8 cellular contexts compared by ENCODE assay signal in the genomic region with DNA sequence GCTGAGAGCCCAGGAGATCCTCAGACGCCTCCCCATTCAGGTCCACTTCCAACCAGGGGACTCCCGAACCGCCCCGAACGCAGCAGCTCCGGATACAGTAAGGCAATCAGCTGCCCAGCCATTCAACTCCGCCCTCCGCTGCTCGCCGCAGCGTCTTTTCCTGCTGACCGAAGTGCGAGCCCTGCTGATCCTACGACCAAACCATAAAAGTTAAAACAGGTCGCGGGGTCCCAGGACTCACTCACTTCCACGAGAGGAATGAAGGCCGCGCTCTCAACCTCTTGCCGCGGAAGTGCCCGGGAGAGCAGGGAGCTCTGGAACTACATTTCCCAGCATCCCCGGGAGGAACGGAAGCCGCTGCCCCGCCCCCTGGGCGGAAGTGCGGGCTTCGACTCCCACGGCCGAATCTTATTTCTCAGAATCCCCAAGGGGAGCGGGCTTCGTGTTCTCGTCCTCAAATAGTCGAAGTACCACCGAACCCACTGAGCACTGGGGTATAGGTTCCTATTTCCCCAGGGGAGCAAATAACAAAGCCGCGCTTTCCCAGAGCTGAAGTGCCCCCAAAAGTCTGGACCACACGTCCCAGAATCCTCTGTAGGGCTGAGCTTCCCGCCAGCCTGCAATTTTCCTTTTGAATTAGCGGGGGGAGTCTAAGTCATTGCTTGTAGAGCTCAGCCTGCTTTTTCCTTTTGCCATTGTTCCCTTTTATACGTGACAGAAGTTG. TPM values are rescaled to one million over a fixed set of nuclear protein-coding genes. Genes with fewer than 3 reads are reported as not detected.
DNase-seq lines count a peak whose midpoint lies in the region; ATAC-seq and TF ChIP-seq lines count a peak whose summit lies in the region.

A gene (minus strand): TSS at position 298 of the 724 bp plus-strand sequence. CDS start 13,097 bp downstream, outside the sequence.

- H3K27ac ChIP-seq in adrenal gland (peak within 1 kb of the TSS; percentile 52 to 92 (median 86)), upper lobe of left lung (peak within 1 kb of the TSS; percentile 78 to 86 (median 82))

- peak; percentile 14 to 74 for TF ChIP-seq POLR2A in adrenal gland (IDR thresholded peaks at IDR 0.05)
- peak in 1 of 4 donors; percentile 62 for TF ChIP-seq POLR2A in upper lobe of left lung (IDR thresholded peaks at IDR 0.05)

- H3K4me1 ChIP-seq in adrenal gland (replicated peaks in 1 of 2), result peaks cover 0 to 17% of the 10 kb centered on the region in 2 donors
- H3K4me1 ChIP-seq in upper lobe of left lung, result peaks cover 10 to 25% (median 16%) of the 10 kb centered on the region in 4 donors

- WGBS in adrenal gland, 4 donors, result 0 to 1% (median 0%) methylated on average over 12 to 42 of the region's 42 CpGs
- WGBS in upper lobe of left lung, 2 donors, result 1% methylated on average over 18 to 33 of the region's 42 CpGs

- ATAC-seq in HG02798 (IDR thresholded peaks at IDR 0.05; ENCODE audit: poor library complexity, unreplicated experiment), result peak; percentile 96
- ATAC-seq in upper lobe of left lung (ENCODE audit: low FRiP score in 2 of 2), result peak; percentile 97 to 100

- TF ChIP-seq EP300 in upper lobe of left lung (IDR thresholded peaks at IDR 0.05), result no peak

- no peaks in the 10 kb centered on the region for H3K27me3 ChIP-seq in adrenal gland
- H3K27me3 ChIP-seq in upper lobe of left lung, result no peaks in the 10 kb centered on the region

- H3K36me3 ChIP-seq in adrenal gland (replicated peaks in 1 of 2), result peaks cover 0 to 24% of the 10 kb centered on the region in 2 donors
- H3K36me3 ChIP-seq in upper lobe of left lung, result peaks cover 14 to 29% (median 27%) of the 10 kb centered on the region in 4 donors

- intact Hi-C loops in adrenal gland (cut with DNase I), result no loop called here
- intact Hi-C loops in cardiac septum (cut with DNase I), result loop anchor here (1.0 to 2.0 kb wide), 2 partner anchors 16 to 32 kb away; a partner anchor contains a TSS
- intact Hi-C loops in posterior cingulate gyrus (cut with DNase I), result loop anchor here (1.0 to 10.0 kb wide), 4 partner anchors 16 to 110 kb away; a partner anchor contains a TSS

- no peak for TF ChIP-seq CTCF in GM12865 (IDR thresholded peaks at IDR 0.05; ENCODE audit: insufficient read depth, low read depth, low read length, missing control alignments)
- TF ChIP-seq CTCF in adrenal gland (IDR thresholded peaks at IDR 0.05), result no peak
- TF ChIP-seq CTCF in upper lobe of left lung (IDR thresholded peaks at IDR 0.05), result peak in 1 of 6 experiments; percentile 11

- DNase-seq in GM12865 (ENCODE audit: low read depth) (peak; percentile 92), NCI-H1436 treated with DMSO at 0.1 percent for 48 hours (lab: John Stamatoyannopoulos, UW) (peak; percentile 52), T-helper 1 cell (peak; percentile 65 to 89 (median 79)), adrenal gland (peak; percentile 88 to 94 (median 91)), cardiac septum (ENCODE audit: low spot score) (peak; percentile 96), posterior cingulate gyrus (peak; percentile 86 to 99 (median 91)), upper lobe of left lung (peak; percentile 92 to 95)

- H3K9me3 ChIP-seq in adrenal gland (replicated peaks in 1 of 3) (no peaks in the 10 kb centered on the region), upper lobe of left lung (no peaks in the 10 kb centered on the region)

- H3K4me3 ChIP-seq in GM12865 (ENCODE audit: low read depth, low read length) (peak within 1 kb of the TSS; percentile 76), adrenal gland (peak within 1 kb of the TSS; percentile 2 to 77 (median 64)), upper lobe of left lung (peak within 1 kb of the TSS; percentile 57 to 88 (median 65))

RNA-seq across cellular contexts. Expression of the gene that starts here (rescaled TPM):
- 10 to 100 TPM; 12.7 to 22.2 (median 16.0) TPM for total RNA-seq in adrenal gland
- 10 to 100 TPM in 1 of 3 donors, 1 to 10 TPM in 2; 5.8 to 16.0 (median 6.5) TPM for polyA plus RNA-seq in adrenal gland
- total RNA-seq in cardiac septum, result 7.0 TPM
- total RNA-seq in upper lobe of left lung, result 10 to 100 TPM in 5 of 6 donors, 1 to 10 TPM in 1; 5.9 to 15.8 (median 11.0) TPM

Comparison
In these comparisons a context has a peak if more than half of its experiments do, and no peak if none do; other contexts are left out.
1. Peak in every context shown above with its lines: DNase-seq, ATAC-seq, H3K4me3 ChIP-seq and H3K27ac ChIP-seq.
2. intact Hi-C loops: an anchor here in cardiac septum (1.0 to 2.0 kb wide) and posterior cingulate gyrus (1.0 to 10.0 kb wide); none called in adrenal gland.